In the genomic region with DNA sequence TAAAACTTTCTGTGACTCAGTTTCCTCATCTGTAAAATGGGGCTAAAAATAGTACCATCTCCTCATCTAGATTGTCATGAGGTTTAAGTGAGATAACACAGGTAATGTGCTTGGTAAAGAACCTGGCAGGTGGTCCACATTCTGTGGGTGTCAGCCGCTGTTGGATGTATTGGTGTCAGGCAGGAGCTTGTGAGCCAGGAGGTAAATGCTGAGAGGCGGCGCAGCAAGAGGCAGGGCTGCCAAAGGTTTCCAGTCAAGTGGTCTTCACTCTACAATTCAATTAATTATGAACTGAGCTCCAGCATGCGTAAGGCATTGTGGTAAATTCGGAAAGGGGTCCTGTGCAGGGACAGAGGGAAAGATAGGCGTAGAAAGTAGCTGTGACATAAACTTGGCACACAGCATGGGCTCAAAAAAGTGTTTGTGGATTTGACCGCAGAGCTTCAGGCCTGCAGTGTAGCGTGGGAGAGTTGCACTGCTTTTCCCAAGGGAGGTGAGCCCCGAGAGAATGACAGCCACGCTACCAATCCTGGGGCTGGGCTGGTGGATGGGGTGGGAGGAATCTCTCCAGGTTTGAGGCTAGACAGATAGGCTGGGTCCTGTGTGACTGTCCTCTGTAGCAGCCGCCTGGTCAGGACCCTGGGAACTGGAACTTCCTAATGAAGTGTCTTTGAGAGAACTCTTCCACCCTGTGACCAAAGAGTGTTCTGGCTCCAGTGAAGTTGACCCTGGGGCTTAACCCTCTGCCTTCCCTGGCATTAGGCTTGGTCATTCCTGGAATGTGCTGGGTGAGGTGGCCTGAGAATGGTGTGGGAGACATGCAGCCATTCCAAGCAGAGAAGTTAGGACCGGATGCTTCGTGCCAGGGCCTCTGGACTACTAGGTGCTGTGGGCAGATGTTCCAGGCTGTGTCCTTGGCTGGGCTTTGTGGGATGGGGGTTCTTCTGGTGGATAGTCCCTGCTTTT, we compare ENCODE assay signal across 13 cellular contexts.
DNase-seq lines count a peak whose midpoint lies in the region; TF ChIP-seq lines count a peak whose summit lies in the region.
"Had no signal": no experiment of that assay in that cellular context is flagged by ENCODE, and none has a peak within 500 bp of the region (broad histone marks: within the 10 kb centered on the region; RNA-seq: fewer than 3 reads in every experiment).

No MANE protein-coding gene starts in this region.

- H3K27ac ChIP-seq in angular gyrus (ENCODE audit: low read depth, low read length) = peak overlapping the region; percentile 56

- DNase-seq in EH (ENCODE audit: low read depth) = peak; percentile 7
- peak; percentile 49 for DNase-seq in fibroblast of pulmonary artery (ENCODE audit: low read depth)
- DNase-seq in occipital lobe (lab: John Stamatoyannopoulos, UW) = peak; percentile 33
- DNase-seq in NOMO-1 treated with DMSO at 0.1 percent for 48 hours (lab: John Stamatoyannopoulos, UW; ENCODE audit: unreplicated experiment) = no peak
- no peak for DNase-seq in SKM-1 (lab: John Stamatoyannopoulos, UW; ENCODE audit: unreplicated experiment)
- DNase-seq in NCI-H1417 (lab: John Stamatoyannopoulos, UW) = no peak
- DNase-seq in hypothalamus (lab: John Stamatoyannopoulos, UW) = no peak
- DNase-seq: activated naive CD4-positive, alpha-beta T cell treated with Interleukin-2 at 50 U/mL for 16 hours; cortex of kidney; Kasumi-1; NCI-H2029; stimulated activated naive CD4-positive, alpha-beta T cell had no signal

- H3K4me3 ChIP-seq in fibroblast of pulmonary artery (replicated peaks; ENCODE audit: low read depth, low read length) = no peak overlapping the region

- no peak for TF ChIP-seq CTCF in fibroblast of pulmonary artery (IDR thresholded peaks at IDR 0.05; ENCODE audit: low read length, missing control alignments)

Comparison
In these comparisons a context has a peak if more than half of its experiments do, and no peak if none do; other contexts are left out.
1. DNase-seq: peak in EH (single experiment), fibroblast of pulmonary artery (single experiment) and occipital lobe (single experiment); none in NOMO-1 treated with DMSO at 0.1 percent for 48 hours (single experiment), SKM-1 (single experiment), NCI-H1417 (0 of 3) and hypothalamus (0 of 51).